15 cellular contexts compared by ENCODE assay signal in genomic region chr2:224947566-224947965, GRCh38.
A peak's percentile ranks its signal among the peaks of the same experiment; 100 is the strongest.
DNase-seq lines count a peak whose midpoint lies in the region; ATAC-seq and TF ChIP-seq lines count a peak whose summit lies in the region.
"Had no signal": no experiment of that assay in that cellular context is flagged by ENCODE, and none has a peak within 500 bp of the region (broad histone marks: within the 10 kb centered on the region; RNA-seq: fewer than 3 reads in every experiment).

No MANE protein-coding gene starts in this region.

- no peaks in the 10 kb centered on the region for H3K27me3 Mint-ChIP-seq in activated naive CD4-positive, alpha-beta T cell treated with anti-CD3 and anti-CD28 coated beads, Interleukin-2, amount 10 ng/mL, durations not matched to agents 7 days and 5 days
- H3K27me3 Mint-ChIP-seq in T-helper 2 cell treated with Interferon-gamma antibody and Interleukin-4, amounts not matched to agents 5 μg/mL and 100 μg/mL, for 36 hours (ENCODE audit: low read depth): no peaks in the 10 kb centered on the region
- H3K27me3 Mint-ChIP-seq in endothelial cell (ENCODE audit: unreplicated experiment): no peaks in the 10 kb centered on the region

- H3K4me3 Mint-ChIP-seq in activated naive CD4-positive, alpha-beta T cell treated with anti-CD3 and anti-CD28 coated beads, Interleukin-2, amount 10 ng/mL, durations not matched to agents 7 days and 5 days: peak overlapping the region; percentile 88
- peak overlapping the region; percentile 91 for H3K4me3 Mint-ChIP-seq in T-helper 2 cell treated with Interferon-gamma antibody and Interleukin-4, amounts not matched to agents 5 μg/mL and 100 μg/mL, for 36 hours
- H3K4me3 Mint-ChIP-seq in endothelial cell (ENCODE audit: unreplicated experiment): no peak overlapping the region

- ATAC-seq in GM21367 (IDR thresholded peaks at IDR 0.05; ENCODE audit: unreplicated experiment): no peak
- ATAC-seq in GM21526 (IDR thresholded peaks at IDR 0.05; ENCODE audit: low FRiP score, unreplicated experiment): no peak
- ATAC-seq: body of pancreas had no signal

- H3K27ac Mint-ChIP-seq in activated naive CD4-positive, alpha-beta T cell treated with anti-CD3 and anti-CD28 coated beads, Interleukin-2, amount 10 ng/mL, durations not matched to agents 7 days and 5 days: peak overlapping the region; percentile 93
- H3K27ac Mint-ChIP-seq in T-helper 2 cell treated with Interferon-gamma antibody and Interleukin-4, amounts not matched to agents 5 μg/mL and 100 μg/mL, for 36 hours: peak overlapping the region; percentile 96
- H3K27ac Mint-ChIP-seq in endothelial cell (ENCODE audit: unreplicated experiment): peak overlapping the region; percentile 15

- WGBS in thymus: 62% methylated on average over 4 of the region's 4 CpGs

- no peaks in the 10 kb centered on the region for H3K27me3 ChIP-seq in thymus (ENCODE audit: control insufficient read depth, insufficient read depth)
- H3K27me3 ChIP-seq: body of pancreas, thyroid gland had no signal

- no peaks in the 10 kb centered on the region for H3K36me3 ChIP-seq in thymus (ENCODE audit: control insufficient read depth, insufficient read depth)
- H3K36me3 ChIP-seq: thyroid gland had no signal

- no peak for TF ChIP-seq CTCF in endothelial cell (IDR thresholded peaks at IDR 0.05; ENCODE audit: unreplicated experiment)

- H3K9me3 ChIP-seq in thymus (ENCODE audit: control insufficient read depth): no peaks in the 10 kb centered on the region
- H3K9me3 ChIP-seq: body of pancreas, thyroid gland had no signal

- peaks cover 14% of the 10 kb centered on the region for H3K4me1 ChIP-seq in thymus (ENCODE audit: control insufficient read depth, insufficient read depth, low read length)
- H3K4me1 ChIP-seq: body of pancreas, parathyroid adenoma, thyroid gland had no signal

- no peak for DNase-seq in activated naive CD4-positive, alpha-beta T cell treated with anti-CD3 and anti-CD28 coated beads, Interleukin-2, amount 10 ng/mL, durations not matched to agents 7 days and 5 days
- DNase-seq in activated naive CD4-positive, alpha-beta T cell (lab: John Stamatoyannopoulos, UW): no peak
- no peak for DNase-seq in T-helper 2 cell treated with Interferon-gamma antibody and Interleukin-4, amounts not matched to agents 5 μg/mL and 100 μg/mL, for 36 hours (ENCODE audit: low spot score)
- DNase-seq in endothelial cell (ENCODE audit: low spot score): no peak
- DNase-seq in 8988T: no peak
- DNase-seq: body of pancreas; DMS53; NCI-H2171 treated with DMSO at 0.1 percent for 48 hours; NK-92 treated with Interleukin-12 subunit alpha and Interleukin-12 subunit beta, amount 100 ng/mL, for 24 hours; thyroid gland had no signal

- H3K4me1 Mint-ChIP-seq in activated naive CD4-positive, alpha-beta T cell treated with anti-CD3 and anti-CD28 coated beads, Interleukin-2, amount 10 ng/mL, durations not matched to agents 7 days and 5 days: peaks cover 77% of the 10 kb centered on the region
- peaks cover 64% of the 10 kb centered on the region for H3K4me1 Mint-ChIP-seq in T-helper 2 cell treated with Interferon-gamma antibody and Interleukin-4, amounts not matched to agents 5 μg/mL and 100 μg/mL, for 36 hours (ENCODE audit: low read depth)
- peaks cover 17% of the 10 kb centered on the region for H3K4me1 Mint-ChIP-seq in endothelial cell (ENCODE audit: unreplicated experiment)

- no peaks in the 10 kb centered on the region for H3K9me3 Mint-ChIP-seq in activated naive CD4-positive, alpha-beta T cell treated with anti-CD3 and anti-CD28 coated beads, Interleukin-2, amount 10 ng/mL, durations not matched to agents 7 days and 5 days
- peaks cover 4% of the 10 kb centered on the region for H3K9me3 Mint-ChIP-seq in T-helper 2 cell treated with Interferon-gamma antibody and Interleukin-4, amounts not matched to agents 5 μg/mL and 100 μg/mL, for 36 hours
- no peaks in the 10 kb centered on the region for H3K9me3 Mint-ChIP-seq in endothelial cell (ENCODE audit: unreplicated experiment)

- H3K36me3 Mint-ChIP-seq in activated naive CD4-positive, alpha-beta T cell treated with anti-CD3 and anti-CD28 coated beads, Interleukin-2, amount 10 ng/mL, durations not matched to agents 7 days and 5 days: peaks cover 65% of the 10 kb centered on the region
- peaks cover 44% of the 10 kb centered on the region for H3K36me3 Mint-ChIP-seq in T-helper 2 cell treated with Interferon-gamma antibody and Interleukin-4, amounts not matched to agents 5 μg/mL and 100 μg/mL, for 36 hours (ENCODE audit: low read depth)
- H3K36me3 Mint-ChIP-seq in endothelial cell (ENCODE audit: low read depth, unreplicated experiment): no peaks in the 10 kb centered on the region

- H3K27ac ChIP-seq in thymus (ENCODE audit: low read depth): peak overlapping the region; percentile 84
- H3K27ac ChIP-seq: body of pancreas, parathyroid adenoma, thyroid gland, VCaP had no signal

- no peak overlapping the region for H3K4me3 ChIP-seq in thymus (ENCODE audit: low read length)
- H3K4me3 ChIP-seq: body of pancreas, thyroid gland had no signal

- CTCF ChIA-PET in activated naive CD4-positive, alpha-beta T cell treated with anti-CD3 and anti-CD28 coated beads, Interleukin-2, amount 10 ng/mL, durations not matched to agents 7 days and 5 days (lab: Charles Lee): interaction anchor here (0.9 to 4.7 kb wide), 3 partner anchors 10 to 19 kb away, joined by 3 to 16 read pairs (median 4); no protein-coding TSS in a partner anchor

Comparison
In these comparisons a context has a peak if more than half of its experiments do, and no peak if none do; other contexts are left out.
1. H3K27ac Mint-ChIP-seq: peak in every context shown above with its lines; median percentile 96 in T-helper 2 cell treated with Interferon-gamma antibody and Interleukin-4, amounts not matched to agents 5 μg/mL and 100 μg/mL, for 36 hours; 93 in activated naive CD4-positive, alpha-beta T cell treated with anti-CD3 and anti-CD28 coated beads, Interleukin-2, amount 10 ng/mL, durations not matched to agents 7 days and 5 days; 15 in endothelial cell.